ENCODE assay signal across 8 cellular contexts in genomic region chr6:81439417-81439816, GRCh38.
"Had no signal": no experiment of that assay in that cellular context is flagged by ENCODE, and none has a peak within 500 bp of the region (broad histone marks: within the 10 kb centered on the region; RNA-seq: fewer than 3 reads in every experiment).

No MANE protein-coding gene starts in this region.

- FAIRE-seq: H1, H54, HTR-8/SVneo had no signal

- H3K36me3 Mint-ChIP-seq: IgD-negative memory B cell had no signal

- H3K4me2 ChIP-seq: GM23338 had no signal

- H3K4me3 ChIP-seq: GM23338 had no signal

- H2AFZ ChIP-seq: GM23338 had no signal

- H3K27ac Mint-ChIP-seq: GM23338, H9, IgD-negative memory B cell had no signal

- H3K27me3 Mint-ChIP-seq: IgD-negative memory B cell had no signal

- ATAC-seq: GM23338 had no signal

- H3K4me3 Mint-ChIP-seq: GM23338, H9, IgD-negative memory B cell had no signal

- H3K4me1 Mint-ChIP-seq: GM23338, H9 had no signal

- DNase-seq: H9, HCEC 1CT, KBM-7 had no signal
